In genomic region chr12:57456145-57456700, GRCh38 we compare ENCODE assay signal across 2 cellular contexts.
TF ChIP-seq lines count a peak whose summit lies in the region.

No MANE protein-coding gene starts in this region.

TF ChIP-seq in GM12878, 131 proteins besides CTCF, POLR2A, EP300 and RAD21:
- TF ChIP-seq MAX (IDR thresholded peaks at IDR 0.05; ENCODE audit: low read depth, low read length) (0 out of 2 replicates have a peak, but pooled peaks have one; percentile 45), RBBP5 (conservative IDR thresholded peaks at IDR 0.05) (no peak), ZNF274 (IDR thresholded peaks at IDR 0.05; ENCODE audit: insufficient read depth, insufficient read length) (no peak), BHLHE40 (IDR thresholded peaks at IDR 0.05; ENCODE audit: borderline replicate concordance in 1 of 2, low read depth in 2 of 2, low read length in 1 of 2) (peak in 1 of 2 experiments; percentile 55; a peak in 1 of 4 replicates), YY1 (IDR thresholded peaks at IDR 0.05; ENCODE audit: low read depth, low read length) (0 out of 2 replicates have a peak, but pooled peaks have one; percentile 6), NBN (IDR thresholded peaks at IDR 0.05) (0 out of 2 replicates have a peak, but pooled peaks have one; percentile 48), SMC3 (IDR thresholded peaks at IDR 0.05; ENCODE audit: borderline replicate concordance, low read length) (peak; percentile 54; the same call in 1 of the 2 replicates), RB1 (IDR thresholded peaks at IDR 0.05; ENCODE audit: borderline replicate concordance) (peak; percentile 33; the same call in 1 of the 2 replicates)
TF ChIP-seq in GM12878: peak in this region for 6.

TF ChIP-seq in liver, 16 proteins besides CTCF, POLR2A, EP300 and RAD21:
- TF ChIP-seq RXRA (IDR thresholded peaks at IDR 0.05) (peak in 1 of 2 donors; percentile 16), MAX (IDR thresholded peaks at IDR 0.05) (no peak), SP1 (IDR thresholded peaks at IDR 0.05) (peak; percentile 13), HNF4A (conservative IDR thresholded peaks at IDR 0.05) (peak in 1 of 2 donors; percentile 12), NR2F2 (IDR thresholded peaks at IDR 0.05) (no peak), JUND (IDR thresholded peaks at IDR 0.05) (peak in 1 of 2 donors; percentile 35)
TF ChIP-seq in liver: peak in this region for 4.
